In the genomic region with DNA sequence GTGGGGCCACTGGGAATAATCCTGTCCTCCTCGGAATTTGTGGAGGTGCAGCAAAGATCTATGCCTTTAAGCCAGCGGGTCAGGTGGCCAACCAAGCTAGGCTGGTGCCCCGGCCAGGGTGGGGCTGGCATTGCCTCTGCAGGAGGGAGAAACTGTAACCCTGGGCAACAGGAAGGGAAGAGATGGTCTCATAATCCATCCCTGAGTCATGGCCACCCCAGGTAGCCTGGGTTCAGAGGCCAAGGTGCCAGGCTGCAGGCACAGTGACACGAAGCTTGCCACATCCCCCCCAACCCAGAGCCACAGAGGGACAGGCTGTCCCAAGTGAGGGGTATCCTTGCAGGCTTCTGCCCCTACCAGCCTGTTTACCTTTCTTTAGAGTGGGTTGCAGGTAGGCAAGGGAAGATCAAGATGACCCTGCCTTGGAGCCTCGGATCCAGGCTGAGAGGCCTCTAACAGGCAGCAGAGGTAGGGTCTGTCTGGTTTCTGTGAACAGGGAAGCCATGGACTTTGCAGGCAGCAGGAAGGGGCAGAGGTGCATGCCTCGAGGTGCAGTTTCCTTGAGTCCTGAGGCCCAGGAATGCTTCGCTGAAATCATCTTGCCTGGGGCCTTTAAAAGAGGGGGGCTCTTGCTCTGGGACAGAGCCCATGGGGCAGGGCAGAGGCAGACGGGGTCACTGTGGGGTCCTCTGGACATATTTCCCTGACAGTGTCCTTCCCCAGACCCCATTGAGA, we compare ENCODE assay signal across 1 cellular context.
TF ChIP-seq lines count a peak whose summit lies in the region.

No MANE protein-coding gene starts in this region.

TF ChIP-seq in GM23338, 12 proteins besides CTCF, POLR2A, EP300 and RAD21 (continued from another document):
- TF ChIP-seq, protein P1, sequence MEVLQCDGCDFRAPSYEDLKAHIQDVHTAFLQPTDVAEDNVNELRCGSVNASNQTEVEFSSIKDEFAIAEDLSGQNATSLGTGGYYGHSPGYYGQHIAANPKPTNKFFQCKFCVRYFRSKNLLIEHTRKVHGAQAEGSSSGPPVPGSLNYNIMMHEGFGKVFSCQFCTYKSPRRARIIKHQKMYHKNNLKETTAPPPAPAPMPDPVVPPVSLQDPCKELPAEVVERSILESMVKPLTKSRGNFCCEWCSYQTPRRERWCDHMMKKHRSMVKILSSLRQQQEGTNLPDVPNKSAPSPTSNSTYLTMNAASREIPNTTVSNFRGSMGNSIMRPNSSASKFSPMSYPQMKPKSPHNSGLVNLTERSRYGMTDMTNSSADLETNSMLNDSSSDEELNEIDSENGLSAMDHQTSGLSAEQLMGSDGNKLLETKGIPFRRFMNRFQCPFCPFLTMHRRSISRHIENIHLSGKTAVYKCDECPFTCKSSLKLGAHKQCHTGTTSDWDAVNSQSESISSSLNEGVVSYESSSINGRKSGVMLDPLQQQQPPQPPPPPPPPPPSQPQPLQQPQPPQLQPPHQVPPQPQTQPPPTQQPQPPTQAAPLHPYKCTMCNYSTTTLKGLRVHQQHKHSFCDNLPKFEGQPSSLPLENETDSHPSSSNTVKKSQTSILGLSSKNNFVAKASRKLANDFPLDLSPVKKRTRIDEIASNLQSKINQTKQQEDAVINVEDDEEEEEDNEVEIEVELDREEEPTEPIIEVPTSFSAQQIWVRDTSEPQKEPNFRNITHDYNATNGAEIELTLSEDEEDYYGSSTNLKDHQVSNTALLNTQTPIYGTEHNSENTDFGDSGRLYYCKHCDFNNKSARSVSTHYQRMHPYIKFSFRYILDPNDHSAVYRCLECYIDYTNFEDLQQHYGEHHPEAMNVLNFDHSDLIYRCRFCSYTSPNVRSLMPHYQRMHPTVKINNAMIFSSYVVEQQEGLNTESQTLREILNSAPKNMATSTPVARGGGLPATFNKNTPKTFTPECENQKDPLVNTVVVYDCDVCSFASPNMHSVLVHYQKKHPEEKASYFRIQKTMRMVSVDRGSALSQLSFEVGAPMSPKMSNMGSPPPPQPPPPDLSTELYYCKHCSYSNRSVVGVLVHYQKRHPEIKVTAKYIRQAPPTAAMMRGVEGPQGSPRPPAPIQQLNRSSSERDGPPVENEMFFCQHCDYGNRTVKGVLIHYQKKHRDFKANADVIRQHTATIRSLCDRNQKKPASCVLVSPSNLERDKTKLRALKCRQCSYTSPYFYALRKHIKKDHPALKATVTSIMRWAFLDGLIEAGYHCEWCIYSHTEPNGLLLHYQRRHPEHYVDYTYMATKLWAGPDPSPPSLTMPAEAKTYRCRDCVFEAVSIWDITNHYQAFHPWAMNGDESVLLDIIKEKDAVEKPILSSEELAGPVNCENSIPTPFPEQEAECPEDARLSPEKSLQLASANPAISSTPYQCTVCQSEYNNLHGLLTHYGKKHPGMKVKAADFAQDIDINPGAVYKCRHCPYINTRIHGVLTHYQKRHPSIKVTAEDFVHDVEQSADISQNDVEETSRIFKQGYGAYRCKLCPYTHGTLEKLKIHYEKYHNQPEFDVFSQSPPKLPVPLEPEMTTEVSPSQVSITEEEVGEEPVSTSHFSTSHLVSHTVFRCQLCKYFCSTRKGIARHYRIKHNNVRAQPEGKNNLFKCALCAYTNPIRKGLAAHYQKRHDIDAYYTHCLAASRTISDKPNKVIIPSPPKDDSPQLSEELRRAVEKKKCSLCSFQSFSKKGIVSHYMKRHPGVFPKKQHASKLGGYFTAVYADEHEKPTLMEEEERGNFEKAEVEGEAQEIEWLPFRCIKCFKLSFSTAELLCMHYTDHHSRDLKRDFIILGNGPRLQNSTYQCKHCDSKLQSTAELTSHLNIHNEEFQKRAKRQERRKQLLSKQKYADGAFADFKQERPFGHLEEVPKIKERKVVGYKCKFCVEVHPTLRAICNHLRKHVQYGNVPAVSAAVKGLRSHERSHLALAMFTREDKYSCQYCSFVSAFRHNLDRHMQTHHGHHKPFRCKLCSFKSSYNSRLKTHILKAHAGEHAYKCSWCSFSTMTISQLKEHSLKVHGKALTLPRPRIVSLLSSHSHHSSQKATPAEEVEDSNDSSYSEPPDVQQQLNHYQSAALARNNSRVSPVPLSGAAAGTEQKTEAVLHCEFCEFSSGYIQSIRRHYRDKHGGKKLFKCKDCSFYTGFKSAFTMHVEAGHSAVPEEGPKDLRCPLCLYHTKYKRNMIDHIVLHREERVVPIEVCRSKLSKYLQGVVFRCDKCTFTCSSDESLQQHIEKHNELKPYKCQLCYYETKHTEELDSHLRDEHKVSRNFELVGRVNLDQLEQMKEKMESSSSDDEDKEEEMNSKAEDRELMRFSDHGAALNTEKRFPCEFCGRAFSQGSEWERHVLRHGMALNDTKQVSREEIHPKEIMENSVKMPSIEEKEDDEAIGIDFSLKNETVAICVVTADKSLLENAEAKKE (CRISPR knock-in tag; IDR thresholded peaks at IDR 0.05) = no peak
- TF ChIP-seq EZH2phosphoT487 (IDR thresholded peaks at IDR 0.05; ENCODE audit: unreplicated experiment) (no peak), ZNF114 (CRISPR knock-in tag; IDR thresholded peaks at IDR 0.05) (no peak), NANOG (IDR thresholded peaks at IDR 0.05; ENCODE audit: borderline replicate concordance) (no peak), CREB1 (CRISPR knock-in tag; IDR thresholded peaks at IDR 0.05; ENCODE audit: low read depth) (no peak), JUNB (IDR thresholded peaks at IDR 0.05; ENCODE audit: unreplicated experiment) (no peak), STAT1 (IDR thresholded peaks at IDR 0.05; ENCODE audit: unreplicated experiment) (no peak), ZNF331 (CRISPR knock-in tag; IDR thresholded peaks at IDR 0.05; ENCODE audit: low read depth) (no peak), EZH2 (IDR thresholded peaks at IDR 0.05; ENCODE audit: low read depth, unreplicated experiment) (no peak)
- TF ChIP-seq, protein P2, sequence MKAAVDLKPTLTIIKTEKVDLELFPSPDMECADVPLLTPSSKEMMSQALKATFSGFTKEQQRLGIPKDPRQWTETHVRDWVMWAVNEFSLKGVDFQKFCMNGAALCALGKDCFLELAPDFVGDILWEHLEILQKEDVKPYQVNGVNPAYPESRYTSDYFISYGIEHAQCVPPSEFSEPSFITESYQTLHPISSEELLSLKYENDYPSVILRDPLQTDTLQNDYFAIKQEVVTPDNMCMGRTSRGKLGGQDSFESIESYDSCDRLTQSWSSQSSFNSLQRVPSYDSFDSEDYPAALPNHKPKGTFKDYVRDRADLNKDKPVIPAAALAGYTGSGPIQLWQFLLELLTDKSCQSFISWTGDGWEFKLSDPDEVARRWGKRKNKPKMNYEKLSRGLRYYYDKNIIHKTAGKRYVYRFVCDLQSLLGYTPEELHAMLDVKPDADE (IDR thresholded peaks at IDR 0.05) = no peak
